In genomic region chrX:97322401-97322800, GRCh38 we compare ENCODE assay signal across 21 cellular contexts.
"Had no signal": no experiment of that assay in that cellular context is flagged by ENCODE, and none has a peak within 500 bp of the region (broad histone marks: within the 10 kb centered on the region; RNA-seq: fewer than 3 reads in every experiment).

No MANE protein-coding gene starts in this region.

- H3K27me3 Mint-ChIP-seq: activated naive CD8-positive, alpha-beta T cell treated with anti-CD3 and anti-CD28 coated beads, Interleukin-2, amount 10 ng/mL, durations not matched to agents 7 days and 5 days; activated T-cell treated with anti-CD3 and anti-CD28 coated beads, Interleukin-2, amount 50 U/mL, for 24 hours; stimulated activated memory B cell treated with anti-CD40 and anti-IgM and Interleukin-4, amounts not matched to agents 10 μg/mL and 1 μg/mL and 100 μg/mL, for 72 hours had no signal

- H3K4me3 Mint-ChIP-seq: activated naive CD8-positive, alpha-beta T cell treated with anti-CD3 and anti-CD28 coated beads, Interleukin-2, amount 10 ng/mL, durations not matched to agents 7 days and 5 days; activated T-cell treated with anti-CD3 and anti-CD28 coated beads, Interleukin-2, amount 50 U/mL, for 24 hours; nephron progenitor cell; stimulated activated memory B cell treated with anti-CD40 and anti-IgM and Interleukin-4, amounts not matched to agents 10 μg/mL and 1 μg/mL and 100 μg/mL, for 72 hours; WTC11 had no signal

- DNase-seq: activated naive CD4-positive, alpha-beta T cell treated with Interleukin-2 at 50 U/mL for 16 hours; activated naive CD8-positive, alpha-beta T cell treated with anti-CD3 and anti-CD28 coated beads, Interleukin-2, amount 10 ng/mL, durations not matched to agents 7 days and 5 days; activated T-cell treated with anti-CD3 and anti-CD28 coated beads, Interleukin-2, amount 50 U/mL, for 24 hours; body of pancreas; dermis blood vessel endothelial cell; effector memory CD4-positive, alpha-beta T cell; gastrocnemius medialis; hypothalamus; left cardiac atrium; mesendoderm; mucosa of descending colon; nephron progenitor cell; right lobe of liver; stomach; T-helper 9 cell; transverse colon had no signal

- H3K4me1 Mint-ChIP-seq: activated naive CD8-positive, alpha-beta T cell treated with anti-CD3 and anti-CD28 coated beads, Interleukin-2, amount 10 ng/mL, durations not matched to agents 7 days and 5 days; nephron progenitor cell; stimulated activated memory B cell treated with anti-CD40 and anti-IgM and Interleukin-4, amounts not matched to agents 10 μg/mL and 1 μg/mL and 100 μg/mL, for 72 hours had no signal

- H3K27me3 ChIP-seq: body of pancreas, gastrocnemius medialis, right lobe of liver, stomach, transverse colon had no signal

- H2AFZ ChIP-seq: parathyroid adenoma had no signal

- H3K9me3 Mint-ChIP-seq: activated naive CD8-positive, alpha-beta T cell treated with anti-CD3 and anti-CD28 coated beads, Interleukin-2, amount 10 ng/mL, durations not matched to agents 7 days and 5 days; activated T-cell treated with anti-CD3 and anti-CD28 coated beads, Interleukin-2, amount 50 U/mL, for 24 hours; activated T-helper 2 cell treated with anti-CD3 and anti-CD28 coated beads, Interferon-gamma antibody, Interleukin-2, Interleukin-4, amounts not matched to agents 10 μg/mL and 5 μg/mL and 100 μg/mL, durations not matched to agents 14 hours and 24 hours and 36 hours; nephron progenitor cell; stimulated activated memory B cell treated with anti-CD40 and anti-IgM and Interleukin-4, amounts not matched to agents 10 μg/mL and 1 μg/mL and 100 μg/mL, for 72 hours; WTC11 had no signal

- H3K4me1 ChIP-seq: body of pancreas, gastrocnemius medialis, parathyroid adenoma, right lobe of liver, stomach, transverse colon had no signal

- H3K27ac Mint-ChIP-seq: activated naive CD8-positive, alpha-beta T cell treated with anti-CD3 and anti-CD28 coated beads, Interleukin-2, amount 10 ng/mL, durations not matched to agents 7 days and 5 days; activated T-cell treated with anti-CD3 and anti-CD28 coated beads, Interleukin-2, amount 50 U/mL, for 24 hours; activated T-helper 2 cell treated with anti-CD3 and anti-CD28 coated beads, Interferon-gamma antibody, Interleukin-2, Interleukin-4, amounts not matched to agents 10 μg/mL and 5 μg/mL and 100 μg/mL, durations not matched to agents 14 hours and 24 hours and 36 hours; nephron progenitor cell; stimulated activated memory B cell treated with anti-CD40 and anti-IgM and Interleukin-4, amounts not matched to agents 10 μg/mL and 1 μg/mL and 100 μg/mL, for 72 hours; WTC11 had no signal

- H3K9me3 ChIP-seq: body of pancreas, gastrocnemius medialis, mucosa of descending colon, right lobe of liver, stomach, transverse colon had no signal

- H3K27ac ChIP-seq: body of pancreas, gastrocnemius medialis, parathyroid adenoma, right lobe of liver, skin epidermis, stomach, transverse colon had no signal

- H3K4me3 ChIP-seq: body of pancreas, gastrocnemius medialis, mucosa of descending colon, right lobe of liver, skin epidermis, stomach, transverse colon had no signal

- H3K9ac ChIP-seq: parathyroid adenoma had no signal

- H3K79me2 ChIP-seq: parathyroid adenoma had no signal

- H3K36me3 Mint-ChIP-seq: activated naive CD8-positive, alpha-beta T cell treated with anti-CD3 and anti-CD28 coated beads, Interleukin-2, amount 10 ng/mL, durations not matched to agents 7 days and 5 days; stimulated activated memory B cell treated with anti-CD40 and anti-IgM and Interleukin-4, amounts not matched to agents 10 μg/mL and 1 μg/mL and 100 μg/mL, for 72 hours had no signal

- ATAC-seq: body of pancreas; gastrocnemius medialis; left cardiac atrium; mucosa of descending colon; right lobe of liver; stimulated activated memory B cell treated with anti-CD40 and anti-IgM and Interleukin-4, amounts not matched to agents 10 μg/mL and 1 μg/mL and 100 μg/mL, for 72 hours; WTC11 had no signal

- H3K36me3 ChIP-seq: gastrocnemius medialis, right lobe of liver, stomach, transverse colon had no signal
